ENCODE assay signal across 20 cellular contexts in the genomic region with DNA sequence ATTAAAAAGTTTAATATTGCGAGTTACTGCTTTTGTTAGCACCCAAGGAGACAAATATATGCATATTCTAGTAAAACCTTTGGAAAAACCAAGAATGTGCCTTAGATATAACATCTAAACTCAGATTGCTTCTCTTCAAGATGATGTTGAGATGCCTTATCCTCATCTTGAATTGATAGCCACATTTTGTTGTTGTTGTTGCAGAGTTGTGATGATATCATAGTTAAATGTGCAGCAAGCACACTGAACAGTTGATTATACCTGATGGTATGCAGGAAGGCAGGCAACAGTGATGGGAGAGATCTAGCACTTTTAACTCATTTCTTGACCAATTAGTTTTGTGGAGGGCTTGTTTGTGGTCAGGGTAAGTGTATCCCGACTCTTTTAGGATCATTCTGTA. TPM values are rescaled to one million over a fixed set of nuclear protein-coding genes. Genes with fewer than 3 reads are reported as not detected.
A peak's percentile ranks its signal among the peaks of the same experiment; 100 is the strongest.
DNase-seq lines count a peak whose midpoint lies in the region; ATAC-seq, FAIRE-seq and TF ChIP-seq lines count a peak whose summit lies in the region.
"Had no signal": no experiment of that assay in that cellular context is flagged by ENCODE, and none has a peak within 500 bp of the region (broad histone marks: within the 10 kb centered on the region; RNA-seq: fewer than 3 reads in every experiment).

No MANE protein-coding gene starts in this region.

- no peak overlapping the region for H3K4me3 Mint-ChIP-seq in T-helper 17 cell
- H3K4me3 Mint-ChIP-seq: activated CD8-positive, alpha-beta T cell treated with anti-CD3 and anti-CD28 coated beads for 36 hours; activated T-cell treated with anti-CD3 and anti-CD28 coated beads, Interleukin-2, amount 50 U/mL, for 4 hours; H9 had no signal

- no peak for TF ChIP-seq CTCF in suprapubic skin (IDR thresholded peaks at IDR 0.05)

- H3K18ac ChIP-seq in neuronal stem cell (ENCODE audit: low read length): no peak overlapping the region

- no peak for ATAC-seq in T-helper 17 cell
- ATAC-seq: activated CD8-positive, alpha-beta T cell treated with anti-CD3 and anti-CD28 coated beads for 36 hours; activated naive CD4-positive, alpha-beta T cell treated with anti-CD3 and anti-CD28 coated beads, Interleukin-2, amount 50 U/mL, for 72 hours; activated T-cell treated with anti-CD3 and anti-CD28 coated beads, Interleukin-2, amount 50 U/mL, for 4 hours; left lobe of liver had no signal

- H3K27me3 Mint-ChIP-seq in T-helper 17 cell: no peaks in the 10 kb centered on the region
- H3K27me3 Mint-ChIP-seq: activated CD8-positive, alpha-beta T cell treated with anti-CD3 and anti-CD28 coated beads for 36 hours had no signal

- H2AFZ ChIP-seq in neuronal stem cell (ENCODE audit: low read length): no peak overlapping the region

- no peak overlapping the region for H3K9ac ChIP-seq in neuronal stem cell (ENCODE audit: low read depth, low read length, poor library complexity)
- H3K9ac ChIP-seq: BLaER1 had no signal

- H2BK12ac ChIP-seq in neuronal stem cell (ENCODE audit: low read length): no peak overlapping the region

- no peak for TF ChIP-seq POLR2A in GM12891 (IDR thresholded peaks at IDR 0.05; ENCODE audit: low read depth, low read length)
- no peak for TF ChIP-seq POLR2A in suprapubic skin (IDR thresholded peaks at IDR 0.05)

- H3K4me1 ChIP-seq in suprapubic skin: peaks cover 11% of the 10 kb centered on the region
- H3K4me1 ChIP-seq in neuronal stem cell (ENCODE audit: control insufficient read depth in 2 of 2, insufficient read depth in 1 of 2, low read depth in 1 of 2, low read length in 2 of 2): no peaks in the 10 kb centered on the region
- H3K4me1 ChIP-seq: breast epithelium had no signal

- no peak overlapping the region for H4K8ac ChIP-seq in neuronal stem cell (ENCODE audit: low read depth, low read length)

- no peak overlapping the region for H2BK120ac ChIP-seq in neuronal stem cell (ENCODE audit: low read depth, low read length)

- TF ChIP-seq EP300 in suprapubic skin (IDR thresholded peaks at IDR 0.05): no peak

- no peak overlapping the region for H4K91ac ChIP-seq in neuronal stem cell (ENCODE audit: low read depth, low read length, poor library complexity)

- H3K79me1 ChIP-seq in neuronal stem cell (ENCODE audit: low read depth, low read length): no peaks in the 10 kb centered on the region

- WGBS in suprapubic skin: 91% methylated on average over 2 of the region's 2 CpGs
- WGBS in neuronal stem cell (ENCODE audit: extremely low coverage in 2 of 2, insufficient read length in 2 of 2, insufficient replicate concordance in 1 of 2), 2 donors: no CpG with 5 or more reads among the region's 2 CpGs

- DNase-seq in GM12891 (ENCODE audit: insufficient read length, low spot score) (no peak), T-helper 17 cell (no peak), iris pigment epithelial cell (ENCODE audit: low read depth) (peak; percentile 44), suprapubic skin (ENCODE audit: low spot score in 2 of 2) (no peak), neuronal stem cell (ENCODE audit: low spot score) (no peak), dedifferentiated amniotic fluid mesenchymal stem cell (ENCODE audit: extremely low spot score) (no peak)
- no peak for DNase-seq in activated CD8-positive, alpha-beta memory T cell treated with anti-CD3 and anti-CD28 coated beads for 24 hours
- DNase-seq: activated CD8-positive, alpha-beta T cell treated with anti-CD3 and anti-CD28 coated beads for 36 hours; activated T-cell treated with anti-CD3 and anti-CD28 coated beads, Interleukin-2, amount 50 U/mL, for 4 hours; dermis blood vessel endothelial cell; H9; MV-4-11; NCI-H1930; pancreas; stimulated activated CD4-positive, alpha-beta T cell treated with anti-CD3 and anti-CD28 coated beads, Interleukin-2, amount 100 ng/mL, for 48 hours; T-helper 1 cell had no signal

- no peak overlapping the region for H3K4me2 ChIP-seq in neuronal stem cell (ENCODE audit: insufficient read depth, low read length, poor library complexity, severe bottlenecking)
- H3K4me2 ChIP-seq: BLaER1 had no signal

- H3K23ac ChIP-seq in neuronal stem cell (ENCODE audit: low read depth, low read length, poor library complexity): no peak overlapping the region

- no peaks in the 10 kb centered on the region for H3K27me3 ChIP-seq in suprapubic skin
- no peaks in the 10 kb centered on the region for H3K27me3 ChIP-seq in neuronal stem cell (ENCODE audit: control insufficient read depth in 3 of 3, insufficient read depth in 3 of 3, low read depth in 1 of 3, low read length in 3 of 3)
- H3K27me3 ChIP-seq: BLaER1, breast epithelium, pancreas had no signal

- no peaks in the 10 kb centered on the region for H3K36me3 Mint-ChIP-seq in T-helper 17 cell (ENCODE audit: low read depth)

- H2BK15ac ChIP-seq in neuronal stem cell (ENCODE audit: low read length): no peak overlapping the region

- H3K4me1 Mint-ChIP-seq in T-helper 17 cell: peaks cover 31% of the 10 kb centered on the region
- H3K4me1 Mint-ChIP-seq: H9 had no signal

- H3K4ac ChIP-seq in neuronal stem cell (ENCODE audit: low read length): no peak overlapping the region

- no peak overlapping the region for H2AK5ac ChIP-seq in neuronal stem cell (ENCODE audit: low read depth, low read length)

- H3K27ac ChIP-seq in suprapubic skin (no peak overlapping the region), neuronal stem cell (replicated peaks; ENCODE audit: low read length) (no peak overlapping the region)
- H3K27ac ChIP-seq: BLaER1, pancreas had no signal

- H3K27ac Mint-ChIP-seq in T-helper 17 cell: peak overlapping the region; percentile 39
- H3K27ac Mint-ChIP-seq: activated CD8-positive, alpha-beta T cell treated with anti-CD3 and anti-CD28 coated beads for 36 hours had no signal

- H3K9me3 ChIP-seq in T-helper 17 cell (ENCODE audit: control insufficient read depth, low read length, poor library complexity, severe bottlenecking) (no peaks in the 10 kb centered on the region), suprapubic skin (no peaks in the 10 kb centered on the region), neuronal stem cell (replicated peaks in 1 of 2; ENCODE audit: control insufficient read depth in 2 of 2, insufficient read depth in 1 of 2, low read depth in 1 of 2, low read length in 2 of 2) (no peaks in the 10 kb centered on the region)
- H3K9me3 ChIP-seq: BLaER1, breast epithelium, pancreas had no signal

- H2BK5ac ChIP-seq in neuronal stem cell (ENCODE audit: low read length): no peak overlapping the region

- H3K4me3 ChIP-seq in suprapubic skin (no peak overlapping the region), neuronal stem cell (ENCODE audit: low read length in 2 of 2) (no peak overlapping the region)
- H3K4me3 ChIP-seq: BLaER1, breast epithelium, pancreas had no signal

- H3K36me3 ChIP-seq in suprapubic skin (no peaks in the 10 kb centered on the region), neuronal stem cell (replicated peaks in 1 of 2; ENCODE audit: control insufficient read depth in 2 of 2, insufficient read depth in 2 of 2, low read length in 2 of 2) (peaks cover 0 to 6% of the 10 kb centered on the region in 2 donors)
- H3K36me3 ChIP-seq: breast epithelium, pancreas had no signal

- H3K14ac ChIP-seq in neuronal stem cell (ENCODE audit: low read length): no peak overlapping the region

- peak; percentile 5 for FAIRE-seq in GM12891 (lab: Jason Lieb, UNC)
- FAIRE-seq: pancreas had no signal

TF ChIP-seq in GM12891, 5 proteins besides CTCF, POLR2A, EP300 and RAD21:
- TF ChIP-seq POLR2AphosphoS5 (IDR thresholded peaks at IDR 0.05; ENCODE audit: low read depth, low read length): no peak
- TF ChIP-seq TAF1 (IDR thresholded peaks at IDR 0.05; ENCODE audit: low read depth, low read length): no peak
- TF ChIP-seq SPI1 (IDR thresholded peaks at IDR 0.05; ENCODE audit: low read depth, low read length): no peak
- TF ChIP-seq POU2F2 (IDR thresholded peaks at IDR 0.05; ENCODE audit: low read depth, low read length): no peak
- no peak for TF ChIP-seq PAX5 (IDR thresholded peaks at IDR 0.05; ENCODE audit: insufficient read depth, low read length, severe bottlenecking)

RNA-seq across cellular contexts. Expression of a gene that starts 48.0 kb away (rescaled TPM):
- 42.6 TPM for polyA plus RNA-seq in GM12891 (2012; ENCODE audit: low read depth, missing spikeins)
- 100 to 1,000 TPM; 366 to 425 TPM for total RNA-seq in T-helper 17 cell
- total RNA-seq in suprapubic skin: 100 to 1,000 TPM in 1 of 4 donors, 10 to 100 TPM in 3; 76.0 to 142 (median 84.8) TPM
- polyA plus RNA-seq in neuronal stem cell (2013, experiment 1 of 2): 25.4 TPM
- 26.1 TPM for polyA plus RNA-seq in neuronal stem cell (2013, experiment 2 of 2)
